Comparison of ENCODE assay signal across 1 cellular context in the genomic region with DNA sequence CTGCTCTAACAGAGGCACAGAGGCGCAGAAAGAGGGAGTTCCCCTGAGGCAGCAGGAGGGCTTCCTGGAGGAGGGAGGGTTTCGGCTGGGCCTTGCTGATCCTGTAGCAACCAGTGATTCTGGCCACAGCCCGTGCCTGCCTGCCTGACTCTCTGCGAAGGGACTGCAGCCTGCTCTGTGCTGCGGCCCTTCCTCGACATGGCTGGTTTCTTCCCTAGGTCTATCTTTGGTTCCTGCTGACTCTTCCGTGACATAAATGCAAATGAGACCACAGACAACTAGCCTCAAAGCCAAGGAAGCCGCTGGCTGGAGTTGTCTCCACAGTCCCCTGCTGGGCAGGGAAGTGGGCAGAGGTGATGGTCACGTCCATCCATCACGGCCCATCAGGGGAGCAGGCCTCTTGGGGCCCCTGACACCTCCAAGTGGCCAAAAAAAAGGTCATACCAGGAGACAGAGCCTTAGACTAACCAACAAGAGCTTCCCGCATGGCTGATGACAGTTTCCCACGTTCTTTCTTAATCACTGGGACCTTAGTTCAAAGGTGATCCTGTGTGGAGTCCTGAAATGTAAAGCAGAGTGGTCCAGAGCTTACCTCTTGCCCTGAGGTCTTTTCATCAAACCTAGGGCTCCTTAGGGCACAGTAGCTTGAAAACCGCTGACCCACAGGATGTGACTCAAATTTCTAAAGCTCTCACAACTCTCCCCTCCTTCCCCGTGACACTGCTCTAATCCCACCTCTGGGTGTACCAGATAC.
TF ChIP-seq lines count a peak whose summit lies in the region.

No MANE protein-coding gene starts in this region.

TF ChIP-seq in K562, 482 proteins besides CTCF, POLR2A, EP300 and RAD21 (continued from another document and continues in another):
- TF ChIP-seq, protein P1, sequence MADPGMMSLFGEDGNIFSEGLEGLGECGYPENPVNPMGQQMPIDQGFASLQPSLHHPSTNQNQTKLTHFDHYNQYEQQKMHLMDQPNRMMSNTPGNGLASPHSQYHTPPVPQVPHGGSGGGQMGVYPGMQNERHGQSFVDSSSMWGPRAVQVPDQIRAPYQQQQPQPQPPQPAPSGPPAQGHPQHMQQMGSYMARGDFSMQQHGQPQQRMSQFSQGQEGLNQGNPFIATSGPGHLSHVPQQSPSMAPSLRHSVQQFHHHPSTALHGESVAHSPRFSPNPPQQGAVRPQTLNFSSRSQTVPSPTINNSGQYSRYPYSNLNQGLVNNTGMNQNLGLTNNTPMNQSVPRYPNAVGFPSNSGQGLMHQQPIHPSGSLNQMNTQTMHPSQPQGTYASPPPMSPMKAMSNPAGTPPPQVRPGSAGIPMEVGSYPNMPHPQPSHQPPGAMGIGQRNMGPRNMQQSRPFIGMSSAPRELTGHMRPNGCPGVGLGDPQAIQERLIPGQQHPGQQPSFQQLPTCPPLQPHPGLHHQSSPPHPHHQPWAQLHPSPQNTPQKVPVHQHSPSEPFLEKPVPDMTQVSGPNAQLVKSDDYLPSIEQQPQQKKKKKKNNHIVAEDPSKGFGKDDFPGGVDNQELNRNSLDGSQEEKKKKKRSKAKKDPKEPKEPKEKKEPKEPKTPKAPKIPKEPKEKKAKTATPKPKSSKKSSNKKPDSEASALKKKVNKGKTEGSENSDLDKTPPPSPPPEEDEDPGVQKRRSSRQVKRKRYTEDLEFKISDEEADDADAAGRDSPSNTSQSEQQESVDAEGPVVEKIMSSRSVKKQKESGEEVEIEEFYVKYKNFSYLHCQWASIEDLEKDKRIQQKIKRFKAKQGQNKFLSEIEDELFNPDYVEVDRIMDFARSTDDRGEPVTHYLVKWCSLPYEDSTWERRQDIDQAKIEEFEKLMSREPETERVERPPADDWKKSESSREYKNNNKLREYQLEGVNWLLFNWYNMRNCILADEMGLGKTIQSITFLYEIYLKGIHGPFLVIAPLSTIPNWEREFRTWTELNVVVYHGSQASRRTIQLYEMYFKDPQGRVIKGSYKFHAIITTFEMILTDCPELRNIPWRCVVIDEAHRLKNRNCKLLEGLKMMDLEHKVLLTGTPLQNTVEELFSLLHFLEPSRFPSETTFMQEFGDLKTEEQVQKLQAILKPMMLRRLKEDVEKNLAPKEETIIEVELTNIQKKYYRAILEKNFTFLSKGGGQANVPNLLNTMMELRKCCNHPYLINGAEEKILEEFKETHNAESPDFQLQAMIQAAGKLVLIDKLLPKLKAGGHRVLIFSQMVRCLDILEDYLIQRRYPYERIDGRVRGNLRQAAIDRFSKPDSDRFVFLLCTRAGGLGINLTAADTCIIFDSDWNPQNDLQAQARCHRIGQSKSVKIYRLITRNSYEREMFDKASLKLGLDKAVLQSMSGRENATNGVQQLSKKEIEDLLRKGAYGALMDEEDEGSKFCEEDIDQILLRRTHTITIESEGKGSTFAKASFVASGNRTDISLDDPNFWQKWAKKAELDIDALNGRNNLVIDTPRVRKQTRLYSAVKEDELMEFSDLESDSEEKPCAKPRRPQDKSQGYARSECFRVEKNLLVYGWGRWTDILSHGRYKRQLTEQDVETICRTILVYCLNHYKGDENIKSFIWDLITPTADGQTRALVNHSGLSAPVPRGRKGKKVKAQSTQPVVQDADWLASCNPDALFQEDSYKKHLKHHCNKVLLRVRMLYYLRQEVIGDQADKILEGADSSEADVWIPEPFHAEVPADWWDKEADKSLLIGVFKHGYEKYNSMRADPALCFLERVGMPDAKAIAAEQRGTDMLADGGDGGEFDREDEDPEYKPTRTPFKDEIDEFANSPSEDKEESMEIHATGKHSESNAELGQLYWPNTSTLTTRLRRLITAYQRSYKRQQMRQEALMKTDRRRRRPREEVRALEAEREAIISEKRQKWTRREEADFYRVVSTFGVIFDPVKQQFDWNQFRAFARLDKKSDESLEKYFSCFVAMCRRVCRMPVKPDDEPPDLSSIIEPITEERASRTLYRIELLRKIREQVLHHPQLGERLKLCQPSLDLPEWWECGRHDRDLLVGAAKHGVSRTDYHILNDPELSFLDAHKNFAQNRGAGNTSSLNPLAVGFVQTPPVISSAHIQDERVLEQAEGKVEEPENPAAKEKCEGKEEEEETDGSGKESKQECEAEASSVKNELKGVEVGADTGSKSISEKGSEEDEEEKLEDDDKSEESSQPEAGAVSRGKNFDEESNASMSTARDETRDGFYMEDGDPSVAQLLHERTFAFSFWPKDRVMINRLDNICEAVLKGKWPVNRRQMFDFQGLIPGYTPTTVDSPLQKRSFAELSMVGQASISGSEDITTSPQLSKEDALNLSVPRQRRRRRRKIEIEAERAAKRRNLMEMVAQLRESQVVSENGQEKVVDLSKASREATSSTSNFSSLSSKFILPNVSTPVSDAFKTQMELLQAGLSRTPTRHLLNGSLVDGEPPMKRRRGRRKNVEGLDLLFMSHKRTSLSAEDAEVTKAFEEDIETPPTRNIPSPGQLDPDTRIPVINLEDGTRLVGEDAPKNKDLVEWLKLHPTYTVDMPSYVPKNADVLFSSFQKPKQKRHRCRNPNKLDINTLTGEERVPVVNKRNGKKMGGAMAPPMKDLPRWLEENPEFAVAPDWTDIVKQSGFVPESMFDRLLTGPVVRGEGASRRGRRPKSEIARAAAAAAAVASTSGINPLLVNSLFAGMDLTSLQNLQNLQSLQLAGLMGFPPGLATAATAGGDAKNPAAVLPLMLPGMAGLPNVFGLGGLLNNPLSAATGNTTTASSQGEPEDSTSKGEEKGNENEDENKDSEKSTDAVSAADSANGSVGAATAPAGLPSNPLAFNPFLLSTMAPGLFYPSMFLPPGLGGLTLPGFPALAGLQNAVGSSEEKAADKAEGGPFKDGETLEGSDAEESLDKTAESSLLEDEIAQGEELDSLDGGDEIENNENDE (IDR thresholded peaks at IDR 0.05; ENCODE audit: low read depth, low read length), result no peak
- no peak for TF ChIP-seq HDAC2 (IDR thresholded peaks at IDR 0.05)
- TF ChIP-seq BACH1 (tag; IDR thresholded peaks at IDR 0.05), result no peak; the same call in 1 of the 2 replicates
- TF ChIP-seq, protein P2, sequence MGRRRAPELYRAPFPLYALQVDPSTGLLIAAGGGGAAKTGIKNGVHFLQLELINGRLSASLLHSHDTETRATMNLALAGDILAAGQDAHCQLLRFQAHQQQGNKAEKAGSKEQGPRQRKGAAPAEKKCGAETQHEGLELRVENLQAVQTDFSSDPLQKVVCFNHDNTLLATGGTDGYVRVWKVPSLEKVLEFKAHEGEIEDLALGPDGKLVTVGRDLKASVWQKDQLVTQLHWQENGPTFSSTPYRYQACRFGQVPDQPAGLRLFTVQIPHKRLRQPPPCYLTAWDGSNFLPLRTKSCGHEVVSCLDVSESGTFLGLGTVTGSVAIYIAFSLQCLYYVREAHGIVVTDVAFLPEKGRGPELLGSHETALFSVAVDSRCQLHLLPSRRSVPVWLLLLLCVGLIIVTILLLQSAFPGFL (CRISPR knock-in tag; IDR thresholded peaks at IDR 0.05), result no peak
- no peak for TF ChIP-seq SAFB2 (IDR thresholded peaks at IDR 0.05; ENCODE audit: borderline replicate concordance, low read depth, low read length, severe bottlenecking)
- TF ChIP-seq RFX5 (IDR thresholded peaks at IDR 0.05; ENCODE audit: low read depth, low read length), result no peak
- no peak for TF ChIP-seq KDM5B (IDR thresholded peaks at IDR 0.05; ENCODE audit: insufficient replicate concordance, low read depth, low read length)
- no peak for TF ChIP-seq ZBTB1 (CRISPR knock-in tag; IDR thresholded peaks at IDR 0.05; ENCODE audit: borderline replicate concordance, low read depth)
- TF ChIP-seq CHD1 (IDR thresholded peaks at IDR 0.05; ENCODE audit: low read length), result no peak
- no peak for TF ChIP-seq PPARD (CRISPR knock-in tag; IDR thresholded peaks at IDR 0.05)
- TF ChIP-seq, protein P3, sequence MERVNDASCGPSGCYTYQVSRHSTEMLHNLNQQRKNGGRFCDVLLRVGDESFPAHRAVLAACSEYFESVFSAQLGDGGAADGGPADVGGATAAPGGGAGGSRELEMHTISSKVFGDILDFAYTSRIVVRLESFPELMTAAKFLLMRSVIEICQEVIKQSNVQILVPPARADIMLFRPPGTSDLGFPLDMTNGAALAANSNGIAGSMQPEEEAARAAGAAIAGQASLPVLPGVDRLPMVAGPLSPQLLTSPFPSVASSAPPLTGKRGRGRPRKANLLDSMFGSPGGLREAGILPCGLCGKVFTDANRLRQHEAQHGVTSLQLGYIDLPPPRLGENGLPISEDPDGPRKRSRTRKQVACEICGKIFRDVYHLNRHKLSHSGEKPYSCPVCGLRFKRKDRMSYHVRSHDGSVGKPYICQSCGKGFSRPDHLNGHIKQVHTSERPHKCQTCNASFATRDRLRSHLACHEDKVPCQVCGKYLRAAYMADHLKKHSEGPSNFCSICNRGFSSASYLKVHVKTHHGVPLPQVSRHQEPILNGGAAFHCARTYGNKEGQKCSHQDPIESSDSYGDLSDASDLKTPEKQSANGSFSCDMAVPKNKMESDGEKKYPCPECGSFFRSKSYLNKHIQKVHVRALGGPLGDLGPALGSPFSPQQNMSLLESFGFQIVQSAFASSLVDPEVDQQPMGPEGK (CRISPR knock-in tag; IDR thresholded peaks at IDR 0.05; ENCODE audit: borderline replicate concordance), result no peak
- no peak for TF ChIP-seq SMARCC2 (IDR thresholded peaks at IDR 0.05; ENCODE audit: low read depth)
- TF ChIP-seq, protein P4, sequence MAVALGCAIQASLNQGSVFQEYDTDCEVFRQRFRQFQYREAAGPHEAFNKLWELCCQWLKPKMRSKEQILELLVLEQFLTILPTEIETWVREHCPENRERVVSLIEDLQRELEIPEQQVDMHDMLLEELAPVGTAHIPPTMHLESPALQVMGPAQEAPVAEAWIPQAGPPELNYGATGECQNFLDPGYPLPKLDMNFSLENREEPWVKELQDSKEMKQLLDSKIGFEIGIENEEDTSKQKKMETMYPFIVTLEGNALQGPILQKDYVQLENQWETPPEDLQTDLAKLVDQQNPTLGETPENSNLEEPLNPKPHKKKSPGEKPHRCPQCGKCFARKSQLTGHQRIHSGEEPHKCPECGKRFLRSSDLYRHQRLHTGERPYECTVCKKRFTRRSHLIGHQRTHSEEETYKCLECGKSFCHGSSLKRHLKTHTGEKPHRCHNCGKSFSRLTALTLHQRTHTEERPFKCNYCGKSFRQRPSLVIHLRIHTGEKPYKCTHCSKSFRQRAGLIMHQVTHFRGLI (CRISPR knock-in tag; IDR thresholded peaks at IDR 0.05), result no peak
- TF ChIP-seq RBFOX2 (IDR thresholded peaks at IDR 0.05; ENCODE audit: low read depth, low read length), result peak; percentile 43; the same call in 1 of the 2 replicates
- TF ChIP-seq SOX6 (IDR thresholded peaks at IDR 0.05), result no peak
- no peak for TF ChIP-seq NBN (IDR thresholded peaks at IDR 0.05; ENCODE audit: low read depth)
- no peak for TF ChIP-seq FOXM1 (IDR thresholded peaks at IDR 0.05; ENCODE audit: low read depth)
- TF ChIP-seq FOXM1 (CRISPR knock-in tag; IDR thresholded peaks at IDR 0.05; ENCODE audit: low read depth), result no peak
- no peak for TF ChIP-seq SRSF7 (optimal IDR thresholded peaks at IDR 0.05; ENCODE audit: low read depth, low read length)
- TF ChIP-seq COPS2 (conservative IDR thresholded peaks at IDR 0.05), result no peak
- TF ChIP-seq KDM1A (IDR thresholded peaks at IDR 0.05), result peak in 1 of 2 experiments; percentile 33; a peak in 2 of 4 replicates
- TF ChIP-seq ZNF668 (CRISPR knock-in tag; IDR thresholded peaks at IDR 0.05), result peak; percentile 68; the same call in 1 of the 2 replicates
- peak; percentile 16; the same call in 1 of the 2 replicates for TF ChIP-seq ZNF311 (CRISPR knock-in tag; IDR thresholded peaks at IDR 0.05)
- no peak for TF ChIP-seq ZNF551 (CRISPR knock-in tag; IDR thresholded peaks at IDR 0.05)
- TF ChIP-seq HNRNPLL (IDR thresholded peaks at IDR 0.05; ENCODE audit: low read depth, low read length, poor library complexity, severe bottlenecking), result no peak
- TF ChIP-seq ZNF695 (CRISPR knock-in tag; IDR thresholded peaks at IDR 0.05), result no peak
- TF ChIP-seq PHB (CRISPR knock-in tag; IDR thresholded peaks at IDR 0.05), result no peak
- TF ChIP-seq, protein P5, sequence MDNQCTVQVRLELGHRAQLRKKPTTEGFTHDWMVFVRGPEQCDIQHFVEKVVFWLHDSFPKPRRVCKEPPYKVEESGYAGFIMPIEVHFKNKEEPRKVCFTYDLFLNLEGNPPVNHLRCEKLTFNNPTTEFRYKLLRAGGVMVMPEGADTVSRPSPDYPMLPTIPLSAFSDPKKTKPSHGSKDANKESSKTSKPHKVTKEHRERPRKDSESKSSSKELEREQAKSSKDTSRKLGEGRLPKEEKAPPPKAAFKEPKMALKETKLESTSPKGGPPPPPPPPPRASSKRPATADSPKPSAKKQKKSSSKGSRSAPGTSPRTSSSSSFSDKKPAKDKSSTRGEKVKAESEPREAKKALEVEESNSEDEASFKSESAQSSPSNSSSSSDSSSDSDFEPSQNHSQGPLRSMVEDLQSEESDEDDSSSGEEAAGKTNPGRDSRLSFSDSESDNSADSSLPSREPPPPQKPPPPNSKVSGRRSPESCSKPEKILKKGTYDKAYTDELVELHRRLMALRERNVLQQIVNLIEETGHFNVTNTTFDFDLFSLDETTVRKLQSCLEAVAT (IDR thresholded peaks at IDR 0.05), result no peak
- TF ChIP-seq, protein P6, sequence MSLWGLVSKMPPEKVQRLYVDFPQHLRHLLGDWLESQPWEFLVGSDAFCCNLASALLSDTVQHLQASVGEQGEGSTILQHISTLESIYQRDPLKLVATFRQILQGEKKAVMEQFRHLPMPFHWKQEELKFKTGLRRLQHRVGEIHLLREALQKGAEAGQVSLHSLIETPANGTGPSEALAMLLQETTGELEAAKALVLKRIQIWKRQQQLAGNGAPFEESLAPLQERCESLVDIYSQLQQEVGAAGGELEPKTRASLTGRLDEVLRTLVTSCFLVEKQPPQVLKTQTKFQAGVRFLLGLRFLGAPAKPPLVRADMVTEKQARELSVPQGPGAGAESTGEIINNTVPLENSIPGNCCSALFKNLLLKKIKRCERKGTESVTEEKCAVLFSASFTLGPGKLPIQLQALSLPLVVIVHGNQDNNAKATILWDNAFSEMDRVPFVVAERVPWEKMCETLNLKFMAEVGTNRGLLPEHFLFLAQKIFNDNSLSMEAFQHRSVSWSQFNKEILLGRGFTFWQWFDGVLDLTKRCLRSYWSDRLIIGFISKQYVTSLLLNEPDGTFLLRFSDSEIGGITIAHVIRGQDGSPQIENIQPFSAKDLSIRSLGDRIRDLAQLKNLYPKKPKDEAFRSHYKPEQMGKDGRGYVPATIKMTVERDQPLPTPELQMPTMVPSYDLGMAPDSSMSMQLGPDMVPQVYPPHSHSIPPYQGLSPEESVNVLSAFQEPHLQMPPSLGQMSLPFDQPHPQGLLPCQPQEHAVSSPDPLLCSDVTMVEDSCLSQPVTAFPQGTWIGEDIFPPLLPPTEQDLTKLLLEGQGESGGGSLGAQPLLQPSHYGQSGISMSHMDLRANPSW (CRISPR knock-in tag; IDR thresholded peaks at IDR 0.05), result no peak
